In the genomic region with DNA sequence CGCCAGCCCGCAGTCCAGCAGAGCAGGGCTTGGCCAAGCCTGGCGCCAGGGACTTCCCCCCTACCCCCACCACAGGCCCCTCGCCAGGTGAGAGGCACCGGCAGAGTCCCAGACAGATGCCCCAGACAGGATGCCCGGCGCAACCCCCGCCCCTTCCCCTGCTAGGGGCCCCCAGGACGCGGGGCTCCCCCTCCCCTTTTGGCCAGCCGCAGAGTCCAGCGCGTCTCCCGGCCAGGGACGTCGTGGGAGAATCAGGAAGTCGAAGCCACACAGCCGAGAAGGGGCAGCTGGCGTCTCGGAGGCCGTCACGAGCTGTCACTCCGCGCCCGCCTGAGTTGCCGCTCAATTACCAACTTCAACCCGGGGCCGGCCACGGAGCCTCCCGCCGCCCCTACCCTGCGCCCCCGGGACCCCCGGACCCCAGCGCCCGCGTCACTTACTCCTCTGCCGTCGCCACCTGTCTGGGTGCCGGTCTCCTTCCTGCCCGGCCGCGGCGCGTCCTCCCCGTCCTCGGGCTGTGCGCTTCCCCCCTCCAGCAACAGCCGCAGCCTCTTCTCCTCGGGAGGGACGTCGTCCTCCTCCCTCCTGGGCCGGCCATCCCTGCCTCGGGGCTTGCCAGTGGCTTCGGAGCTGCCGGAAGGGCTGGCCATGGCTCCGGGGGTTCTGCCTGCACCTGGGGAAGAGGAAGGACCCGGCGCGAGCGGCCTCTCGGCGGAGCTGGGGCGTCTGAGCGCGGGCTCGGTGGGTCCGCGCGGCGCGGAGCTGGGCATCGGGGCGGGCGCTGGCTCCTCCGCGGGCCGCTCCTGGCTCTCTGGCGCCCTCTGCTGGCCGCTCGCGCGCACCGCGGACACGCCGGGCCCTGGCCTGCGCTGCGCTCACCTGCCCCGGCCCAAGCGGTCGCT, we compare ENCODE assay signal across 8 cellular contexts.
DNase-seq lines count a peak whose midpoint lies in the region; ATAC-seq and TF ChIP-seq lines count a peak whose summit lies in the region.
"Not testable (repeated sequence)": the region's sequence is repeated elsewhere in the genome, so short reads cannot be mapped to it uniquely, and the experiment has no call there.

No MANE protein-coding gene starts in this region.

- peak overlapping the region; percentile 80; the same call in 1 of the 2 replicates for H2AFZ ChIP-seq in MM.1S (ENCODE audit: low read length)
- not testable (repeated sequence) for H2AFZ ChIP-seq in SK-N-SH (ENCODE audit: low read depth)

- ATAC-seq in left lobe of liver: peak; percentile 69

- not testable (repeated sequence) for H4K20me1 ChIP-seq in MM.1S (ENCODE audit: insufficient read depth, low read length); SK-N-SH (ENCODE audit: insufficient read depth)

- POLR2A ChIA-PET in SK-N-SH (lab: Yijun Ruan, JAX): not testable (repeated sequence)

- peaks cover 10% of the 10 kb centered on the region for H3K4me1 Mint-ChIP-seq in activated T-cell treated with anti-CD3 and anti-CD28 coated beads, Interleukin-2, amount 50 U/mL, for 24 hours (ENCODE audit: low read depth)

- not testable (repeated sequence) for H3K27ac Mint-ChIP-seq in activated T-cell treated with anti-CD3 and anti-CD28 coated beads, Interleukin-2, amount 50 U/mL, for 24 hours

- H3K79me2 ChIP-seq in MM.1S (ENCODE audit: low read length); SK-N-SH (ENCODE audit: insufficient read depth): not testable (repeated sequence)

- not testable (repeated sequence) for H3K9me3 ChIP-seq in MM.1S (replicated peaks; ENCODE audit: insufficient read depth, low read length); SK-N-SH; skeletal muscle satellite cell (replicated peaks; ENCODE audit: low read length); tibial nerve

- H3K9me2 ChIP-seq in MM.1S (replicated peaks; ENCODE audit: insufficient read depth, low read length); SK-N-SH: not testable (repeated sequence)

- not testable (repeated sequence) for TF ChIP-seq POLR2A in tibial nerve (IDR thresholded peaks at IDR 0.05)

- H3K9me3 Mint-ChIP-seq in activated T-cell treated with anti-CD3 and anti-CD28 coated beads, Interleukin-2, amount 50 U/mL, for 24 hours: not testable (repeated sequence)

- DNase-seq in EH (ENCODE audit: low read depth) (peak; percentile 21), MM.1S (peak; percentile 18), SK-N-SH (peak; percentile 82), left lobe of liver (ENCODE audit: low spot score) (peak; percentile 69), tibial nerve (ENCODE audit: low spot score in 2 of 2) (peak in 1 of 2 donors; percentile 27)
- peak; percentile 85 for DNase-seq in activated T-cell treated with anti-CD3 and anti-CD28 coated beads, Interleukin-2, amount 50 U/mL, for 24 hours
- DNase-seq in effector CD4-positive, alpha-beta T cell: peak; percentile 41

- TF ChIP-seq CTCF in MM.1S (IDR thresholded peaks at IDR 0.05; ENCODE audit: low read length) (peak; percentile 23), SK-N-SH (IDR thresholded peaks at IDR 0.05) (peak; percentile 62; the same call in 1 of the 2 replicates), tibial nerve (IDR thresholded peaks at IDR 0.05) (peak; percentile 81 to 92 (median 83))

- peak; percentile 50 for TF ChIP-seq RAD21 in SK-N-SH (IDR thresholded peaks at IDR 0.05; ENCODE audit: low read length)

- WGBS in SK-N-SH (ENCODE audit: low lambda C conversion rate): 20% methylated on average over 1 of the region's 92 CpGs
- 0% methylated on average over 22 to 29 of the region's 92 CpGs for WGBS in tibial nerve, 2 donors

- not testable (repeated sequence) for H3K9ac ChIP-seq in MM.1S (ENCODE audit: low read length); SK-N-SH; skeletal muscle satellite cell (ENCODE audit: low read depth, low read length)

- not testable (repeated sequence) for H3F3A ChIP-seq in MM.1S (ENCODE audit: insufficient read depth, low read length); SK-N-SH (replicated peaks; ENCODE audit: insufficient read depth)

- CTCF ChIA-PET in SK-N-SH (lab: Yijun Ruan, JAX): interaction anchor here (0.6 to 1.4 kb wide), 6 partner anchors 29 to 136 kb away, joined by 3 to 5 read pairs (median 4); no protein-coding TSS in a partner anchor

- peaks cover 41% of the 10 kb centered on the region for H3K27me3 Mint-ChIP-seq in activated T-cell treated with anti-CD3 and anti-CD28 coated beads, Interleukin-2, amount 50 U/mL, for 24 hours

- H3K4me2 ChIP-seq in MM.1S (ENCODE audit: low read depth, low read length) (peak overlapping the region; percentile 69; the same call in 1 of the 2 replicates), SK-N-SH (peak overlapping the region; percentile 66; the same call in 1 of the 2 replicates), skeletal muscle satellite cell (ENCODE audit: low read length) (peak overlapping the region; percentile 69)

- H3K36me3 ChIP-seq in MM.1S (replicated peaks; ENCODE audit: insufficient read depth, low read length); SK-N-SH (replicated peaks in 1 of 2; ENCODE audit: control insufficient read depth in 1 of 2, insufficient read depth in 2 of 2, low read length in 1 of 2); skeletal muscle satellite cell (ENCODE audit: insufficient read depth, low read length); tibial nerve: not testable (repeated sequence)

- peak overlapping the region; percentile 55; the same call in 1 of the 2 replicates for H3K4me3 ChIP-seq in MM.1S (ENCODE audit: low read length)
- H3K4me3 ChIP-seq in SK-N-SH (ENCODE audit: low read depth in 2 of 2, low read length in 1 of 2): peak overlapping the region in 1 of 2 experiments; percentile 29; a peak in 2 of 4 replicates
- H3K4me3 ChIP-seq in skeletal muscle satellite cell (ENCODE audit: low read length): peak overlapping the region; percentile 39
- H3K4me3 ChIP-seq in tibial nerve: peak overlapping the region; percentile 19 to 53 (median 48)

- peak overlapping the region; percentile 54 for H3K4me3 Mint-ChIP-seq in activated T-cell treated with anti-CD3 and anti-CD28 coated beads, Interleukin-2, amount 50 U/mL, for 24 hours

- not testable (repeated sequence) for H3K27me3 ChIP-seq in MM.1S (replicated peaks; ENCODE audit: insufficient read depth, low read length); skeletal muscle satellite cell (ENCODE audit: control insufficient read depth, insufficient read depth, low read length)
- peaks cover 17% of the 10 kb centered on the region; the same call in 1 of the 2 replicates for H3K27me3 ChIP-seq in SK-N-SH (ENCODE audit: insufficient read depth)
- peaks cover 0 to 28% of the 10 kb centered on the region in 2 donors for H3K27me3 ChIP-seq in tibial nerve

- not testable (repeated sequence) for H3K4me1 ChIP-seq in MM.1S (ENCODE audit: low read length); SK-N-SH (ENCODE audit: control insufficient read depth in 1 of 2, insufficient read depth in 2 of 2, low read depth in 1 of 2, low read length in 1 of 2); skeletal muscle satellite cell (ENCODE audit: control insufficient read depth, insufficient read depth, low read length); tibial nerve

- not testable (repeated sequence) for H3K27ac ChIP-seq in MM.1S (ENCODE audit: low read length); SK-N-SH (ENCODE audit: low read depth in 2 of 2, low read length in 1 of 2); tibial nerve

- not testable (repeated sequence) for TF ChIP-seq EP300 in SK-N-SH (IDR thresholded peaks at IDR 0.05; ENCODE audit: borderline replicate concordance in 1 of 2, low read depth in 1 of 2, low read length in 1 of 2); tibial nerve (IDR thresholded peaks at IDR 0.05)

- H3K36me3 Mint-ChIP-seq in activated T-cell treated with anti-CD3 and anti-CD28 coated beads, Interleukin-2, amount 50 U/mL, for 24 hours (ENCODE audit: low read depth): not testable (repeated sequence)

TF ChIP-seq in SK-N-SH, 30 proteins besides CTCF, POLR2A, EP300 and RAD21:
- TF ChIP-seq SMC3 (IDR thresholded peaks at IDR 0.05; ENCODE audit: low read depth, low read length): peak; percentile 61

Comparison
In these comparisons a context has a peak if more than half of its experiments do, and no peak if none do; other contexts are left out.
1. CTCF ChIP-seq: peak in every context shown above with its lines; median percentile 83 in tibial nerve; 62 in SK-N-SH; 23 in MM.1S.